Comparison of ENCODE assay signal across 27 cellular contexts in genomic region chr4:176354884-176355283, GRCh38.
"Had no signal": no experiment of that assay in that cellular context is flagged by ENCODE, and none has a peak within 500 bp of the region (broad histone marks: within the 10 kb centered on the region; RNA-seq: fewer than 3 reads in every experiment).

No MANE protein-coding gene starts in this region.

- H3K27ac ChIP-seq: ascending aorta, cardiac muscle cell, VCaP had no signal

- H3K27me3 ChIP-seq: ascending aorta, cardiac muscle cell had no signal

- FAIRE-seq: bronchial epithelial cell had no signal

- H3K36me3 ChIP-seq: ascending aorta, cardiac muscle cell had no signal

- ATAC-seq: activated CD8-positive, alpha-beta T cell treated with anti-CD3 and anti-CD28 coated beads for 36 hours; activated naive CD8-positive, alpha-beta T cell treated with anti-CD3 and anti-CD28 coated beads, Interleukin-2, amount 50 U/mL, for 24 hours had no signal

- H3K9me3 ChIP-seq: ascending aorta had no signal

- H3K4me3 ChIP-seq: ascending aorta, cardiac muscle cell had no signal

- DNase-seq: activated B cell treated with CpG ODN at 0.5 μM for 24 hours; activated CD4-positive, alpha-beta memory T cell treated with anti-CD3 and anti-CD28 coated beads for 36 hours; activated CD4-positive, alpha-beta T cell treated with anti-CD3 and anti-CD28 coated beads for 4 hours; activated CD4-positive, alpha-beta T cell treated with anti-CD3 and anti-CD28 coated beads, Interleukin-2, amount 10 ng/mL, durations not matched to agents 24 days and 14 days; activated CD4-positive, alpha-beta T cell treated with anti-CD3 and anti-CD28 coated beads, Interleukin-2, amount 50 U/mL, for 1 hour; activated CD4-positive, alpha-beta T cell treated with anti-CD3 and anti-CD28 coated beads, Interleukin-2, amount 50 U/mL, for 4 hours; activated CD4-positive, CD25-positive, alpha-beta regulatory T cell treated with anti-CD3 and anti-CD28 coated beads, Interleukin-2, amount 50 U/mL, for 72 hours; activated CD8-positive, alpha-beta memory T cell treated with anti-CD3 and anti-CD28 coated beads, Interleukin-2, amount 50 U/mL, for 48 hours; activated CD8-positive, alpha-beta T cell treated with anti-CD3 and anti-CD28 coated beads for 36 hours; activated effector memory CD4-positive, alpha-beta T cell treated with Interleukin-2 at 50 U/mL for 16 hours; activated gamma-delta T cell; activated naive CD4-positive, alpha-beta T cell treated with anti-CD3 and anti-CD28 coated beads, Interleukin-2, amount 10 ng/mL, durations not matched to agents 7 days and 5 days; activated naive CD4-positive, alpha-beta T cell treated with Interleukin-2 at 50 U/mL for 16 hours; activated naive CD8-positive, alpha-beta T cell treated with anti-CD3 and anti-CD28 coated beads, Interleukin-2, amount 10 ng/mL, durations not matched to agents 7 days and 5 days; activated naive CD8-positive, alpha-beta T cell treated with anti-CD3 and anti-CD28 coated beads, Interleukin-2, amount 50 U/mL, for 24 hours; activated T-cell treated with anti-CD3 and anti-CD28 coated beads, Interleukin-2, amount 50 U/mL, for 24 hours; activated T-cell treated with anti-CD3 and anti-CD28 coated beads, Interleukin-2, amount 50 U/mL, for 48 hours; amygdala; anterior cingulate cortex; caudate nucleus; cerebellar nuclear complex; T-helper 2 cell; T-helper 9 cell had no signal
